ENCODE assay signal across 8 cellular contexts in the genomic region with DNA sequence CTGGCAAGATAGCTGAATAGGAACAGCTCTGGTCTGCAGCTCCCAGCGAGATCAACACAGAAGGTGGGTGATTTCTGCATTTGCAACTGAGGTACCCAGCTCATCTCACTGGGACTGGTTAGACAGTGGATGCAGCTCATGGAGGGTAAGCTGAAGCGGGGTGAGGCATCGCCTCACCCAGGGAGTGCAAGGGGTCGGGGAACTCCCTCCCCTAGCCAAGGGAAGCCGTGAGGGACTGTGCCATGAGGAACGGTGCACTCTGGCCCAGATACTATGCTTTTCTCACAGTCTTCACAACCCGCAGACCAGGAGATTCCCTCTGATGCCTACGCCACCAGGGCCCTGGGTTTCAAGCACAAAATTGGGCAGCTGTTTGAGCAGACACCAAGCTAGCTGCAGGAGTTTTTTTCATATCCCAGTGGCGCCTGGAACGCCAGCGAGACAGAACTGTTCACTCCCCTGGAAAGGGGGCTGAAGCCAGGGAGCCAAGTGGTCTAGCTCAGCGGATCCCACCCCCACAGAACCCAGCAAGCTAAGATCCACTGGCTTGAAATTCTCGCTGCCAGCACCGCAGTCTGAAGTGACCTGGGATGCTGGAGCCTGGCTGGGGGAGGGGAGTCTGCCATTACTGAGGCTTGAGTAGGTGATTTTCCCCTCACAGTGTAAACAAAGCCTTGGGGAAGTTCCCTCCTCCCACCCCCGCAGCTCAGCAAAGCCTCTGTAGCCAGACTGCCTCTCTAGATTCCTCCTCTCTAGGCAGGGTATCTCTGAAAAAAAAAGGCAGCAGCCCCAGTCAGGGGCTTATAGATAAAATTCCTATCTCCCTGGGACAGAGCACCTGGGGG. TPM values are rescaled to one million over a fixed set of nuclear protein-coding genes. Genes with fewer than 3 reads are reported as not detected.
A peak's percentile ranks its signal among the peaks of the same experiment; 100 is the strongest.
DNase-seq lines count a peak whose midpoint lies in the region; ATAC-seq and TF ChIP-seq lines count a peak whose summit lies in the region.
"Not testable (repeated sequence)": the region's sequence is repeated elsewhere in the genome, so short reads cannot be mapped to it uniquely, and the experiment has no call there.

No MANE protein-coding gene starts in this region.

- WGBS in mesodermal cell (ENCODE audit: insufficient coverage in 2 of 2), 2 experiments = 64 to 66% methylated on average over 5 to 10 of the region's 15 CpGs

- H3K9me3 Mint-ChIP-seq in activated naive CD8-positive, alpha-beta T cell treated with anti-CD3 and anti-CD28 coated beads, Interleukin-2, amount 50 U/mL, for 24 hours = not testable (repeated sequence)

- H3K36me3 ChIP-seq in SJCRH30; cardiac muscle cell; mesodermal cell (ENCODE audit: control insufficient read depth, insufficient read depth, low read length): not testable (repeated sequence)

- H3K27ac ChIP-seq in SJCRH30 = peak overlapping the region; percentile 39; the same call in 1 of the 2 replicates
- H3K27ac ChIP-seq in cardiac muscle cell = peak overlapping the region; percentile 78
- H3K27ac ChIP-seq in mesodermal cell (ENCODE audit: low read depth, low read length, severe bottlenecking) = peak overlapping the region; percentile 66

- not testable (repeated sequence) for H3K36me3 Mint-ChIP-seq in activated naive CD8-positive, alpha-beta T cell treated with anti-CD3 and anti-CD28 coated beads, Interleukin-2, amount 50 U/mL, for 24 hours (ENCODE audit: low read depth)

- peak overlapping the region; percentile 54 for H3K4me3 ChIP-seq in SJCRH30
- H3K4me3 ChIP-seq in cardiac muscle cell; mesodermal cell (ENCODE audit: extremely low read depth, insufficient read depth, low read length, poor library complexity, severe bottlenecking): not testable (repeated sequence)

- TF ChIP-seq CTCF in cardiac muscle cell (IDR thresholded peaks at IDR 0.05; ENCODE audit: low read depth, low read length) = not testable (repeated sequence)

- H3K27me3 Mint-ChIP-seq in activated naive CD8-positive, alpha-beta T cell treated with anti-CD3 and anti-CD28 coated beads, Interleukin-2, amount 50 U/mL, for 24 hours = not testable (repeated sequence)

- H3K27me3 ChIP-seq in SJCRH30, cardiac muscle cell: not testable (repeated sequence)

- not testable (repeated sequence) for H3K27ac Mint-ChIP-seq in activated naive CD8-positive, alpha-beta T cell treated with anti-CD3 and anti-CD28 coated beads, Interleukin-2, amount 50 U/mL, for 24 hours

- not testable (repeated sequence) for H3K4me3 Mint-ChIP-seq in activated naive CD8-positive, alpha-beta T cell treated with anti-CD3 and anti-CD28 coated beads, Interleukin-2, amount 50 U/mL, for 24 hours

- H3K9me3 ChIP-seq in SJCRH30 (replicated peaks); cardiac muscle cell (ENCODE audit: low read depth); mesodermal cell (ENCODE audit: control insufficient read depth, low read length): not testable (repeated sequence)

- H3K4me1 ChIP-seq in SJCRH30; cardiac muscle cell (ENCODE audit: low read depth); mesodermal cell (ENCODE audit: control insufficient read depth, insufficient read depth, low read length, poor library complexity, severe bottlenecking): not testable (repeated sequence)

- peak; percentile 92 for DNase-seq in ELF-1 (ENCODE audit: low read depth, low spot score)
- DNase-seq in NCI-H1092 treated with DMSO at 0.1 percent for 48 hours (lab: John Stamatoyannopoulos, UW) = peak; percentile 58
- peak; percentile 83 for DNase-seq in NCI-H2171 treated with DMSO at 0.1 percent for 48 hours (lab: John Stamatoyannopoulos, UW)
- DNase-seq in SJCRH30 = peak; percentile 41 to 42
- peak; percentile 18 for DNase-seq in activated naive CD8-positive, alpha-beta T cell treated with anti-CD3 and anti-CD28 coated beads, Interleukin-2, amount 50 U/mL, for 24 hours
- DNase-seq in cardiac muscle cell (ENCODE audit: low read depth in 1 of 2, low spot score in 1 of 2) = peak; percentile 11 to 20
- DNase-seq in stimulated activated naive CD8-positive, alpha-beta T cell treated with anti-CD3 and anti-CD28 coated beads, Interleukin-15, Interleukin-2, amounts not matched to agents 100 U/mL and 50 U/mL, for 24 hours = peak; percentile 15

- not testable (repeated sequence) for ATAC-seq in activated naive CD8-positive, alpha-beta T cell treated with anti-CD3 and anti-CD28 coated beads, Interleukin-2, amount 50 U/mL, for 24 hours; stimulated activated naive CD8-positive, alpha-beta T cell treated with anti-CD3 and anti-CD28 coated beads, Interleukin-15, Interleukin-2, amounts not matched to agents 100 U/mL and 50 U/mL, for 24 hours

- not testable (repeated sequence) for H3K4me1 Mint-ChIP-seq in activated naive CD8-positive, alpha-beta T cell treated with anti-CD3 and anti-CD28 coated beads, Interleukin-2, amount 50 U/mL, for 24 hours

RNA-seq across cellular contexts. Expression of gene AK9, which starts 12.1 kb away (rescaled TPM):
- 3.2 and 3.8 TPM in 2 replicates for total RNA-seq in SJCRH30 (2014; rRNA removed; shearing (Covaris generic))
- 9.7 and 18.6 TPM in 2 replicates for total RNA-seq in cardiac muscle cell
- polyA plus RNA-seq in cardiac muscle cell = 8.3 and 13.7 TPM in 2 replicates
- 4.2 TPM for polyA plus RNA-seq in mesodermal cell (2013, experiment 1 of 2)
- polyA plus RNA-seq in mesodermal cell (2013, experiment 2 of 2) = 5.7 TPM

RNA-seq across cellular contexts. Expression of gene FIG4, which starts 12.2 kb away (rescaled TPM):
- total RNA-seq in SJCRH30 (2014; rRNA removed; shearing (Covaris generic)) = 5.6 and 6.5 TPM in 2 replicates
- 15.8 and 17.4 TPM in 2 replicates for total RNA-seq in cardiac muscle cell
- 22.0 and 28.8 TPM in 2 replicates for polyA plus RNA-seq in cardiac muscle cell
- polyA plus RNA-seq in mesodermal cell (2013, experiment 1 of 2) = 17.0 TPM
- polyA plus RNA-seq in mesodermal cell (2013, experiment 2 of 2) = 14.7 TPM

Comparison
In these comparisons a context has a peak if more than half of its experiments do, and no peak if none do; other contexts are left out.
1. DNase-seq: peak in every context shown above with its lines; median percentile 92 in ELF-1; 83 in NCI-H2171 treated with DMSO at 0.1 percent for 48 hours; 58 in NCI-H1092 treated with DMSO at 0.1 percent for 48 hours; 42 in SJCRH30; 18 in activated naive CD8-positive, alpha-beta T cell treated with anti-CD3 and anti-CD28 coated beads, Interleukin-2, amount 50 U/mL, for 24 hours; 16 in cardiac muscle cell; 15 in stimulated activated naive CD8-positive, alpha-beta T cell treated with anti-CD3 and anti-CD28 coated beads, Interleukin-15, Interleukin-2, amounts not matched to agents 100 U/mL and 50 U/mL, for 24 hours.